ENCODE assay signal across 17 cellular contexts in genomic region chr5:9453480-9454011, GRCh38.
"Had no signal": no experiment of that assay in that cellular context is flagged by ENCODE, and none has a peak within 500 bp of the region (broad histone marks: within the 10 kb centered on the region; RNA-seq: fewer than 3 reads in every experiment).

No MANE protein-coding gene starts in this region.

- H3K9me3 ChIP-seq: right lobe of liver had no signal

- H3K4me3 ChIP-seq: right lobe of liver, skin epidermis had no signal

- ATAC-seq: activated CD8-positive, alpha-beta memory T cell treated with anti-CD3 and anti-CD28 coated beads, Interleukin-2, amount 10 ng/mL, durations not matched to agents 7 days and 5 days; activated CD8-positive, alpha-beta T cell treated with anti-CD3 and anti-CD28 coated beads, Interleukin-2, amount 10 ng/mL, durations not matched to agents 7 days and 5 days; activated naive CD4-positive, alpha-beta T cell treated with anti-CD3 and anti-CD28 coated beads, Interleukin-2, amount 50 U/mL, for 72 hours; left ventricle myocardium superior; natural killer cell; right lobe of liver; stimulated activated effector memory CD8-positive, alpha-beta T cell treated with anti-CD3 and anti-CD28 coated beads, Interleukin-12 subunit alpha, Interleukin-12 subunit beta, amount 100 ng/mL, for 72 hours; T-cell had no signal

- H3K36me3 ChIP-seq: right lobe of liver had no signal

- H3K27ac ChIP-seq: epithelial cell of prostate, right lobe of liver had no signal

- DNase-seq: activated B cell treated with CpG ODN at 0.5 μM for 24 hours; activated CD8-positive, alpha-beta memory T cell treated with anti-CD3 and anti-CD28 coated beads, Interleukin-2, amount 10 ng/mL, durations not matched to agents 7 days and 5 days; activated CD8-positive, alpha-beta T cell treated with anti-CD3 and anti-CD28 coated beads, Interleukin-2, amount 10 ng/mL, durations not matched to agents 7 days and 5 days; activated T-cell treated with anti-CD3 and anti-CD28 coated beads, Interleukin-2, amount 50 U/mL, for 48 hours; anterior cingulate cortex; dermis blood vessel endothelial cell; effector CD4-positive, alpha-beta T cell; left ventricle myocardium superior; natural killer cell; posterior cingulate gyrus; right lobe of liver; stimulated activated CD4-positive, alpha-beta T cell treated with anti-CD3 and anti-CD28 coated beads, Interleukin-4, amount 100 ng/mL, for 24 hours; T-cell had no signal

- H3K27me3 ChIP-seq: right lobe of liver had no signal

- H3K4me1 ChIP-seq: right lobe of liver had no signal
